In the genomic region with DNA sequence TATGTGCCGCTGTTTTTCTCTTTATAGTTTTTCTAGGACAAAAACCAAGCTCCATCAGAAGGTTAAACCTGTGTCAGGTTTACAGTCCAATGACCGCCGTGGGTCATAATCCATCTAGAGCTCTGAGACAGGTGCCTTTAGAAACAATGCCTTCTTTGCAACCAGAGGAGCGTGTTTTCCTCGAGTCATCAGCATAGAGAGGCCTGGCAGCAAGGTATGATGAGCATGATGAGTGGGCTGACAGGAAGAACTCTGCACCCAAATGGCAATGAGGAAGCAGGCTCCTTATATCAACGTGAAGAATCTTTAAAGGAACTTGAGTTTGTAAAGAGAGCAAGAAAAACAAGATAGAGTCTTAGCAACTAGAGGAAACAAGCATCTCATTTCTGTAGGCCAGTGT, we compare ENCODE assay signal across 1 cellular context.
TF ChIP-seq lines count a peak whose summit lies in the region.

No MANE protein-coding gene starts in this region.

TF ChIP-seq in HepG2, 621 proteins besides CTCF, POLR2A, EP300 and RAD21 (continued from another document and continues in another):
- peak; percentile 83 for TF ChIP-seq RARA (CRISPR knock-in tag; IDR thresholded peaks at IDR 0.05)
- no peak for TF ChIP-seq ZNF777 (CRISPR knock-in tag; IDR thresholded peaks at IDR 0.05)
- TF ChIP-seq GMEB2 (CRISPR knock-in tag; IDR thresholded peaks at IDR 0.05; ENCODE audit: low read depth), result no peak
- TF ChIP-seq ZFX (CRISPR knock-in tag; IDR thresholded peaks at IDR 0.05; ENCODE audit: low read depth), result peak; percentile 75
- no peak for TF ChIP-seq ZSCAN29 (CRISPR knock-in tag; conservative IDR thresholded peaks at IDR 0.05)
- no peak for TF ChIP-seq FOXP1 (IDR thresholded peaks at IDR 0.05)
- 0 out of 2 replicates have a peak, but pooled peaks have one; percentile 47 for TF ChIP-seq FOXP1 (CRISPR knock-in tag; IDR thresholded peaks at IDR 0.05)
- no peak for TF ChIP-seq XRCC5 (optimal IDR thresholded peaks at IDR 0.05; ENCODE audit: low read length)
- no peak for TF ChIP-seq SRSF1 (optimal IDR thresholded peaks at IDR 0.05; ENCODE audit: low read depth, low read length)
- no peak for TF ChIP-seq SP5 (CRISPR knock-in tag; IDR thresholded peaks at IDR 0.05; ENCODE audit: borderline replicate concordance, low read depth)
- TF ChIP-seq ZNF256 (CRISPR knock-in tag; conservative IDR thresholded peaks at IDR 0.05), result no peak
- TF ChIP-seq ZNF879 (CRISPR knock-in tag; IDR thresholded peaks at IDR 0.05), result no peak
- TF ChIP-seq SAFB2 (CRISPR knock-in tag; IDR thresholded peaks at IDR 0.05; ENCODE audit: borderline replicate concordance, low read depth), result no peak
- TF ChIP-seq, protein P1, sequence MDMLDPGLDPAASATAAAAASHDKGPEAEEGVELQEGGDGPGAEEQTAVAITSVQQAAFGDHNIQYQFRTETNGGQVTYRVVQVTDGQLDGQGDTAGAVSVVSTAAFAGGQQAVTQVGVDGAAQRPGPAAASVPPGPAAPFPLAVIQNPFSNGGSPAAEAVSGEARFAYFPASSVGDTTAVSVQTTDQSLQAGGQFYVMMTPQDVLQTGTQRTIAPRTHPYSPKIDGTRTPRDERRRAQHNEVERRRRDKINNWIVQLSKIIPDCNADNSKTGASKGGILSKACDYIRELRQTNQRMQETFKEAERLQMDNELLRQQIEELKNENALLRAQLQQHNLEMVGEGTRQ (IDR thresholded peaks at IDR 0.05; ENCODE audit: low read depth, low read length), result no peak
- TF ChIP-seq, protein P1 (CRISPR knock-in tag; IDR thresholded peaks at IDR 0.05; ENCODE audit: borderline replicate concordance), result peak; percentile 33; the same call in 1 of the 2 replicates
- TF ChIP-seq, protein P2, sequence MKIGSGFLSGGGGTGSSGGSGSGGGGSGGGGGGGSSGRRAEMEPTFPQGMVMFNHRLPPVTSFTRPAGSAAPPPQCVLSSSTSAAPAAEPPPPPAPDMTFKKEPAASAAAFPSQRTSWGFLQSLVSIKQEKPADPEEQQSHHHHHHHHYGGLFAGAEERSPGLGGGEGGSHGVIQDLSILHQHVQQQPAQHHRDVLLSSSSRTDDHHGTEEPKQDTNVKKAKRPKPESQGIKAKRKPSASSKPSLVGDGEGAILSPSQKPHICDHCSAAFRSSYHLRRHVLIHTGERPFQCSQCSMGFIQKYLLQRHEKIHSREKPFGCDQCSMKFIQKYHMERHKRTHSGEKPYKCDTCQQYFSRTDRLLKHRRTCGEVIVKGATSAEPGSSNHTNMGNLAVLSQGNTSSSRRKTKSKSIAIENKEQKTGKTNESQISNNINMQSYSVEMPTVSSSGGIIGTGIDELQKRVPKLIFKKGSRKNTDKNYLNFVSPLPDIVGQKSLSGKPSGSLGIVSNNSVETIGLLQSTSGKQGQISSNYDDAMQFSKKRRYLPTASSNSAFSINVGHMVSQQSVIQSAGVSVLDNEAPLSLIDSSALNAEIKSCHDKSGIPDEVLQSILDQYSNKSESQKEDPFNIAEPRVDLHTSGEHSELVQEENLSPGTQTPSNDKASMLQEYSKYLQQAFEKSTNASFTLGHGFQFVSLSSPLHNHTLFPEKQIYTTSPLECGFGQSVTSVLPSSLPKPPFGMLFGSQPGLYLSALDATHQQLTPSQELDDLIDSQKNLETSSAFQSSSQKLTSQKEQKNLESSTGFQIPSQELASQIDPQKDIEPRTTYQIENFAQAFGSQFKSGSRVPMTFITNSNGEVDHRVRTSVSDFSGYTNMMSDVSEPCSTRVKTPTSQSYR (CRISPR knock-in tag; IDR thresholded peaks at IDR 0.05; ENCODE audit: borderline replicate concordance), result no peak; the same call in 1 of the 2 replicates
- no peak for TF ChIP-seq ZNF781 (CRISPR knock-in tag; IDR thresholded peaks at IDR 0.05; ENCODE audit: borderline replicate concordance, not compliant biosample characterization)
- no peak for TF ChIP-seq ZNF639 (CRISPR knock-in tag; conservative IDR thresholded peaks at IDR 0.05)
- peak; percentile 53; the same call in 1 of the 2 replicates for TF ChIP-seq THRA (CRISPR knock-in tag; IDR thresholded peaks at IDR 0.05; ENCODE audit: borderline replicate concordance)
- TF ChIP-seq SIX4 (CRISPR knock-in tag; IDR thresholded peaks at IDR 0.05), result no peak
- TF ChIP-seq ZFP36L1 (CRISPR knock-in tag; IDR thresholded peaks at IDR 0.05), result 0 out of 2 replicates have a peak, but pooled peaks have one; percentile 42
- TF ChIP-seq IRF2 (CRISPR knock-in tag; IDR thresholded peaks at IDR 0.05), result no peak
- TF ChIP-seq REST (IDR thresholded peaks at IDR 0.05; ENCODE audit: borderline replicate concordance in 1 of 2, low read depth in 1 of 2, low read length in 2 of 2), result no peak
- peak; percentile 32; the same call in 1 of the 2 replicates for TF ChIP-seq HNF4G (IDR thresholded peaks at IDR 0.05; ENCODE audit: borderline replicate concordance, low read depth, low read length)
- TF ChIP-seq HNF4G (CRISPR knock-in tag; IDR thresholded peaks at IDR 0.05; ENCODE audit: borderline replicate concordance, low read depth), result no peak
- TF ChIP-seq TIGD3 (CRISPR knock-in tag; IDR thresholded peaks at IDR 0.05; ENCODE audit: borderline replicate concordance), result no peak
- TF ChIP-seq, protein P3, sequence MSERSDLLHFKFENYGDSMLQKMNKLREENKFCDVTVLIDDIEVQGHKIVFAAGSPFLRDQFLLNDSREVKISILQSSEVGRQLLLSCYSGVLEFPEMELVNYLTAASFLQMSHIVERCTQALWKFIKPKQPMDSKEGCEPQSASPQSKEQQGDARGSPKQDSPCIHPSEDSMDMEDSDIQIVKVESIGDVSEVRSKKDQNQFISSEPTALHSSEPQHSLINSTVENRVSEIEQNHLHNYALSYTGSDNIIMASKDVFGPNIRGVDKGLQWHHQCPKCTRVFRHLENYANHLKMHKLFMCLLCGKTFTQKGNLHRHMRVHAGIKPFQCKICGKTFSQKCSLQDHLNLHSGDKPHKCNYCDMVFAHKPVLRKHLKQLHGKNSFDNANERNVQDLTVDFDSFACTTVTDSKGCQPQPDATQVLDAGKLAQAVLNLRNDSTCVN (CRISPR knock-in tag; IDR thresholded peaks at IDR 0.05; ENCODE audit: borderline replicate concordance), result no peak
- TF ChIP-seq RCOR2 (CRISPR knock-in tag; IDR thresholded peaks at IDR 0.05), result peak; percentile 53; the same call in 1 of the 2 replicates
- TF ChIP-seq ZFP90 (CRISPR knock-in tag; IDR thresholded peaks at IDR 0.05; ENCODE audit: borderline replicate concordance), result 0 out of 2 replicates have a peak, but pooled peaks have one; percentile 36
- TF ChIP-seq HOXA3 (CRISPR knock-in tag; IDR thresholded peaks at IDR 0.05), result peak; percentile 30; the same call in 1 of the 2 replicates
- TF ChIP-seq HNF4A (CRISPR knock-in tag; IDR thresholded peaks at IDR 0.05), result peak; percentile 83
- peak; percentile 79 for TF ChIP-seq ARID5B (CRISPR knock-in tag; IDR thresholded peaks at IDR 0.05)
- TF ChIP-seq ZBTB38 (CRISPR knock-in tag; IDR thresholded peaks at IDR 0.05), result no peak
- TF ChIP-seq ZNF616 (CRISPR knock-in tag; IDR thresholded peaks at IDR 0.05; ENCODE audit: low read depth), result no peak
- TF ChIP-seq AGO1 (IDR thresholded peaks at IDR 0.05; ENCODE audit: low read depth, low read length, poor library complexity, severe bottlenecking), result no peak
- no peak for TF ChIP-seq ZNF382 (CRISPR knock-in tag; IDR thresholded peaks at IDR 0.05; ENCODE audit: borderline replicate concordance)
- no peak for TF ChIP-seq ZSCAN25 (CRISPR knock-in tag; IDR thresholded peaks at IDR 0.05)
- no peak; the same call in 1 of the 2 replicates for TF ChIP-seq ZKSCAN8 (CRISPR knock-in tag; IDR thresholded peaks at IDR 0.05; ENCODE audit: borderline replicate concordance)
- TF ChIP-seq NR2F1 (CRISPR knock-in tag; IDR thresholded peaks at IDR 0.05), result 0 out of 4 replicates have a peak, but pooled peaks of 1 of the 2 experiments have one; percentile 16
